In the genomic region with DNA sequence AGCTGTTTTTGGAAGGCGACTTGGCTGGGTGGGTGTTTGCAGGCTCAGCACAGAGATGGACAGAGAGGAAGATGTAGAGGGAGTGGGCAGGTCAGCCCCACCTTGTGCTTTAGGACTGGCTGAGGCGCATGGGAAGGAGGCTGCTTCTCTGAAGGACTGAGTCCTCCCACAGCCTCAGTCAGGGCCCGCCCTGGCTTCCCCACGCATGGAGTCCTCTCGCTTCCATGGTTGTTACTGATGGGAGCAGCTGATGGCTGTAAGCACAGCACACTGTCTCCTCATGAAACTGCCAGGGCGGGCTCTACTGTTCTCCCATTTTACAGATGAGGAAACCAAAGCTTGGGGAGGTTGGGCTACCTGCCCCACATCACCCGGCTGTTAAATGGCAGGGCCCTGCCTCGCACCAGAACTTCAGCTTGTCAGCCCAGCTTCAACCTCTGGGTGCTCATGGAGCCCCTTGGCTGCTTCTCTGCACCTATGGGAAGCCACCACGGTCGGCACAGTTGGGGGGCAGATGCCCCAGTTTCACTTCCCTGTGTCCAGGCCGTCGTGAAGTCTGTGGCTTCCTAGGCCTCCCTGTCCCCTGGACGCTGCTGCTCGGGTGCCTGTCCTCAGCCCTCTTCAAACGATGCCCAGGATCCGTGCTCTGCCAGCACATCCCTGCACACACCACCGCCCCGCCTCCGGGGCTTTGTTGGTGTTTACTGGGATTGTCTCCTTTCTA, we compare ENCODE assay signal across 11 cellular contexts. TPM values are rescaled to one million over a fixed set of nuclear protein-coding genes. Genes with fewer than 3 reads are reported as not detected.
A peak's percentile ranks its signal among the peaks of the same experiment; 100 is the strongest.
DNase-seq lines count a peak whose midpoint lies in the region; ATAC-seq and FAIRE-seq lines count a peak whose summit lies in the region.
"Had no signal": no experiment of that assay in that cellular context is flagged by ENCODE, and none has a peak within 500 bp of the region (broad histone marks: within the 10 kb centered on the region; RNA-seq: fewer than 3 reads in every experiment).

No MANE protein-coding gene starts in this region.

- H3K4me1 ChIP-seq in CD4-positive, alpha-beta memory T cell (ENCODE audit: insufficient read depth, low read length) = peaks cover 42% of the 10 kb centered on the region

- no peak overlapping the region for H3K4me3 ChIP-seq in CD4-positive, alpha-beta memory T cell (ENCODE audit: low read length in 2 of 2)
- H3K4me3 ChIP-seq: left lung had no signal

- DNase-seq in CD4-positive, alpha-beta memory T cell = peak in 1 of 5 donors; percentile 37
- DNase-seq in GM18507 (ENCODE audit: extremely low spot score, insufficient read length, low read depth) (no peak), G401 (ENCODE audit: low spot score) (no peak), SW 1271 (lab: John Stamatoyannopoulos, UW) (no peak), NCI-H187 treated with DMSO at 0.1 percent for 48 hours (lab: John Stamatoyannopoulos, UW) (no peak)
- DNase-seq in activated CD8-positive, alpha-beta T cell treated with anti-CD3 and anti-CD28 coated beads, Interleukin-2, amount 10 ng/mL, durations not matched to agents 7 days and 5 days = no peak
- DNase-seq in natural killer cell treated with Interleukin-12 subunit alpha and Interleukin-12 subunit beta and Interleukin-15 and Interleukin-18, amount 100 ng/mL, for 72 hours (ENCODE audit: low spot score) = peak; percentile 56
- DNase-seq: cerebellar nuclear complex, HCEC 1CT, NCI-H187 had no signal

- H3K36me3 ChIP-seq in CD4-positive, alpha-beta memory T cell (ENCODE audit: insufficient read depth, low read length) = no peaks in the 10 kb centered on the region
- H3K36me3 ChIP-seq: left lung had no signal

- peak overlapping the region in 5 of 7 donors; percentile 18 to 81 (median 65) for H3K27ac Mint-ChIP-seq in CD4-positive, alpha-beta memory T cell
- peak overlapping the region; percentile 9 for H3K27ac Mint-ChIP-seq in activated CD8-positive, alpha-beta T cell treated with anti-CD3 and anti-CD28 coated beads, Interleukin-2, amount 10 ng/mL, durations not matched to agents 7 days and 5 days
- no peak overlapping the region for H3K27ac Mint-ChIP-seq in natural killer cell treated with Interleukin-12 subunit alpha and Interleukin-12 subunit beta and Interleukin-15 and Interleukin-18, amount 100 ng/mL, for 72 hours

- intact Hi-C loops in CD4-positive, alpha-beta memory T cell (cut with micrococcal nuclease) = no loop called here

- H3K4me3 Mint-ChIP-seq in CD4-positive, alpha-beta memory T cell = peak overlapping the region in 5 of 8 donors; percentile 5 to 88 (median 60)
- H3K4me3 Mint-ChIP-seq in activated CD8-positive, alpha-beta T cell treated with anti-CD3 and anti-CD28 coated beads, Interleukin-2, amount 10 ng/mL, durations not matched to agents 7 days and 5 days = no peak overlapping the region
- H3K4me3 Mint-ChIP-seq in natural killer cell treated with Interleukin-12 subunit alpha and Interleukin-12 subunit beta and Interleukin-15 and Interleukin-18, amount 100 ng/mL, for 72 hours = peak overlapping the region; percentile 88

- POLR2A ChIA-PET in CD4-positive, alpha-beta memory T cell (lab: Charles Lee; ENCODE audit: partially characterized antibody) = no interaction called here
- POLR2A ChIA-PET in activated CD8-positive, alpha-beta T cell treated with anti-CD3 and anti-CD28 coated beads, Interleukin-2, amount 10 ng/mL, durations not matched to agents 7 days and 5 days (lab: Charles Lee) = no interaction called here

- in situ Hi-C loops in G401 (cut with HindIII; ENCODE audit: low sequenced_read_pairs) = no loop called here

- H3K4me1 Mint-ChIP-seq in CD4-positive, alpha-beta memory T cell = peaks cover 14 to 48% (median 28%) of the 10 kb centered on the region in 4 donors
- H3K4me1 Mint-ChIP-seq in activated CD8-positive, alpha-beta T cell treated with anti-CD3 and anti-CD28 coated beads, Interleukin-2, amount 10 ng/mL, durations not matched to agents 7 days and 5 days (ENCODE audit: low read depth) = peaks cover 35% of the 10 kb centered on the region
- peaks cover 17 to 19% of the 10 kb centered on the region in 2 donors for H3K4me1 Mint-ChIP-seq in natural killer cell treated with Interleukin-12 subunit alpha and Interleukin-12 subunit beta and Interleukin-15 and Interleukin-18, amount 100 ng/mL, for 72 hours (ENCODE audit: low read depth in 2 of 2)

- H3K27ac ChIP-seq in CD4-positive, alpha-beta memory T cell (ENCODE audit: low read depth, low read length) = no peak overlapping the region
- H3K27ac ChIP-seq: left lung had no signal

- H3K36me3 Mint-ChIP-seq in CD4-positive, alpha-beta memory T cell = no peaks in the 10 kb centered on the region
- peaks cover 8% of the 10 kb centered on the region for H3K36me3 Mint-ChIP-seq in activated CD8-positive, alpha-beta T cell treated with anti-CD3 and anti-CD28 coated beads, Interleukin-2, amount 10 ng/mL, durations not matched to agents 7 days and 5 days (ENCODE audit: low read depth)
- H3K36me3 Mint-ChIP-seq in natural killer cell treated with Interleukin-12 subunit alpha and Interleukin-12 subunit beta and Interleukin-15 and Interleukin-18, amount 100 ng/mL, for 72 hours = no peaks in the 10 kb centered on the region

- no peaks in the 10 kb centered on the region for H3K9me3 Mint-ChIP-seq in CD4-positive, alpha-beta memory T cell
- no peaks in the 10 kb centered on the region for H3K9me3 Mint-ChIP-seq in activated CD8-positive, alpha-beta T cell treated with anti-CD3 and anti-CD28 coated beads, Interleukin-2, amount 10 ng/mL, durations not matched to agents 7 days and 5 days (ENCODE audit: insufficient read depth)
- no peaks in the 10 kb centered on the region for H3K9me3 Mint-ChIP-seq in natural killer cell treated with Interleukin-12 subunit alpha and Interleukin-12 subunit beta and Interleukin-15 and Interleukin-18, amount 100 ng/mL, for 72 hours

- no peak for ATAC-seq in activated CD8-positive, alpha-beta T cell treated with anti-CD3 and anti-CD28 coated beads, Interleukin-2, amount 10 ng/mL, durations not matched to agents 7 days and 5 days
- no peak for ATAC-seq in natural killer cell treated with Interleukin-12 subunit alpha and Interleukin-12 subunit beta and Interleukin-15 and Interleukin-18, amount 100 ng/mL, for 72 hours
- ATAC-seq: left lung had no signal

- peak; percentile 38 for FAIRE-seq in GM18507 (lab: Jason Lieb, UNC)

- H3K27me3 Mint-ChIP-seq in CD4-positive, alpha-beta memory T cell = no peaks in the 10 kb centered on the region
- no peaks in the 10 kb centered on the region for H3K27me3 Mint-ChIP-seq in activated CD8-positive, alpha-beta T cell treated with anti-CD3 and anti-CD28 coated beads, Interleukin-2, amount 10 ng/mL, durations not matched to agents 7 days and 5 days (ENCODE audit: low read depth)
- no peaks in the 10 kb centered on the region for H3K27me3 Mint-ChIP-seq in natural killer cell treated with Interleukin-12 subunit alpha and Interleukin-12 subunit beta and Interleukin-15 and Interleukin-18, amount 100 ng/mL, for 72 hours

- no peaks in the 10 kb centered on the region for H3K27me3 ChIP-seq in CD4-positive, alpha-beta memory T cell (ENCODE audit: insufficient read depth, low read length)

- CTCF ChIA-PET in CD4-positive, alpha-beta memory T cell (lab: Charles Lee; ENCODE audit: partially characterized antibody) = interaction anchor here (1.6 kb wide), 1 partner anchor 193 kb away, joined by 7 read pairs; no protein-coding TSS in a partner anchor
- CTCF ChIA-PET in activated CD8-positive, alpha-beta T cell treated with anti-CD3 and anti-CD28 coated beads, Interleukin-2, amount 10 ng/mL, durations not matched to agents 7 days and 5 days (lab: Charles Lee) = interaction anchor here (0.8 to 2.1 kb wide), 3 partner anchors 25 to 100 kb away, joined by 3 to 13 read pairs (median 3); no protein-coding TSS in a partner anchor

- H3K9me3 ChIP-seq in CD4-positive, alpha-beta memory T cell (ENCODE audit: control insufficient read depth in 1 of 2, low read length in 2 of 2) = no peaks in the 10 kb centered on the region
- H3K9me3 ChIP-seq: left lung had no signal

RNA-seq across cellular contexts. Expression of a gene that starts 2.4 kb away (rescaled TPM):
- 10 to 100 TPM; 11.2 to 12.9 TPM for total RNA-seq in CD4-positive, alpha-beta memory T cell
- 1 to 10 TPM in 1 of 2 donors, under 1 TPM in 1; 0.41 to 3.5 TPM for polyA plus RNA-seq in CD4-positive, alpha-beta memory T cell
- total RNA-seq in activated CD8-positive, alpha-beta T cell treated with anti-CD3 and anti-CD28 coated beads, Interleukin-2, amount 10 ng/mL, durations not matched to agents 7 days and 5 days = 10 to 100 TPM; 21.1 to 23.2 TPM
- 10 to 100 TPM; 16.5 to 51.0 TPM for total RNA-seq in natural killer cell treated with Interleukin-12 subunit alpha and Interleukin-12 subunit beta and Interleukin-15 and Interleukin-18, amount 100 ng/mL, for 72 hours
- total RNA-seq in G401 (2014; rRNA removed; shearing (Covaris generic)) = 65.2 and 68.3 TPM in 2 replicates

RNA-seq across cellular contexts. Expression of a gene that starts 51.8 kb away (rescaled TPM):
- total RNA-seq in CD4-positive, alpha-beta memory T cell = 1 to 10 TPM; 2.5 to 3.1 TPM
- 1 to 10 TPM; 4.2 to 5.4 TPM for polyA plus RNA-seq in CD4-positive, alpha-beta memory T cell
- 1 to 10 TPM; 4.1 to 4.4 TPM for total RNA-seq in activated CD8-positive, alpha-beta T cell treated with anti-CD3 and anti-CD28 coated beads, Interleukin-2, amount 10 ng/mL, durations not matched to agents 7 days and 5 days
- 10 to 100 TPM in 1 of 2 donors, 1 to 10 TPM in 1; 7.1 to 13.6 TPM for total RNA-seq in natural killer cell treated with Interleukin-12 subunit alpha and Interleukin-12 subunit beta and Interleukin-15 and Interleukin-18, amount 100 ng/mL, for 72 hours
- 42.2 and 48.5 TPM in 2 replicates for total RNA-seq in G401 (2014; rRNA removed; shearing (Covaris generic))

Comparison
In these comparisons a context has a peak if more than half of its experiments do, and no peak if none do; other contexts are left out.
1. H3K27ac Mint-ChIP-seq: peak in CD4-positive, alpha-beta memory T cell (5 of 7) and activated CD8-positive, alpha-beta T cell treated with anti-CD3 and anti-CD28 coated beads, Interleukin-2, amount 10 ng/mL, durations not matched to agents 7 days and 5 days (single experiment); none in natural killer cell treated with Interleukin-12 subunit alpha and Interleukin-12 subunit beta and Interleukin-15 and Interleukin-18, amount 100 ng/mL, for 72 hours (0 of 2).